In genomic region chr1:67316918-67317317, GRCh38 we compare ENCODE assay signal across 23 cellular contexts. TPM values are rescaled to one million over a fixed set of nuclear protein-coding genes. Genes with fewer than 3 reads are reported as not detected.
"Had no signal": no experiment of that assay in that cellular context is flagged by ENCODE, and none has a peak within 500 bp of the region (broad histone marks: within the 10 kb centered on the region; RNA-seq: fewer than 3 reads in every experiment).

No MANE protein-coding gene starts in this region.

- H3K27ac ChIP-seq: left ventricle myocardium inferior, lower lobe of right lung, parathyroid adenoma, sigmoid colon, tibial artery, upper lobe of left lung, uterus had no signal

- DNase-seq: cortex of kidney; dorsolateral prefrontal cortex; effector CD8-positive, alpha-beta T cell; immature natural killer cell; kidney; left cardiac atrium; left ventricle myocardium inferior; lower lobe of right lung; mesenchymal stem cell; midbrain; naive thymus-derived CD4-positive, alpha-beta T cell; nephron progenitor cell; sigmoid colon; stimulated activated CD4-positive, alpha-beta T cell treated with anti-CD3 and anti-CD28 coated beads, Interleukin-4, amount 100 ng/mL, for 1 hour; stimulated activated CD8-positive, alpha-beta memory T cell treated with anti-CD3 and anti-CD28 coated beads, Interleukin-4, amount 100 ng/mL, for 48 hours; tibial artery; upper lobe of left lung; uterus had no signal

- H2AFZ ChIP-seq: parathyroid adenoma had no signal

- H3K4me2 ChIP-seq: smooth muscle cell had no signal

- H3K79me2 ChIP-seq: parathyroid adenoma had no signal

- H3K9ac ChIP-seq: parathyroid adenoma had no signal

- ATAC-seq: esophagus mucosa; left cardiac atrium; lower lobe of right lung; naive thymus-derived CD4-positive, alpha-beta T cell had no signal

- H3K4me3 ChIP-seq: dorsolateral prefrontal cortex, left ventricle myocardium inferior, lower lobe of right lung, sigmoid colon, smooth muscle cell, tibial artery, upper lobe of left lung, uterus had no signal

- FAIRE-seq: kidney had no signal

- H3K4me1 ChIP-seq: lower lobe of right lung, parathyroid adenoma, tibial artery, upper lobe of left lung, uterus had no signal

- H3K36me3 ChIP-seq: left ventricle myocardium inferior, lower lobe of right lung, sigmoid colon, tibial artery, upper lobe of left lung, uterus had no signal

- H3K27me3 ChIP-seq: sigmoid colon, upper lobe of left lung, uterus had no signal

- H3K9me3 ChIP-seq: left ventricle myocardium inferior, lower lobe of right lung, sigmoid colon, tibial artery, upper lobe of left lung, uterus had no signal

RNA-seq across cellular contexts. Expression of gene IL12RB2, which starts 9.2 kb away (rescaled TPM):
- total RNA-seq: fibroblast of villous mesenchyme, pulmonary artery endothelial cell, smooth muscle cell had no signal
- polyA plus RNA-seq: smooth muscle cell had no signal
